8 cellular contexts compared by ENCODE assay signal in genomic region chr3:124878561-124879394, GRCh38. TPM values are rescaled to one million over a fixed set of nuclear protein-coding genes. Genes with fewer than 3 reads are reported as not detected.
DNase-seq lines count a peak whose midpoint lies in the region; TF ChIP-seq lines count a peak whose summit lies in the region.

No MANE protein-coding gene starts in this region.

- H3K4me3 Mint-ChIP-seq in T-helper 2 cell treated with Interferon-gamma antibody and Interleukin-4, amounts not matched to agents 5 μg/mL and 100 μg/mL, for 36 hours = peak overlapping the region; percentile 52

- peaks cover 11% of the 10 kb centered on the region for H3K4me1 Mint-ChIP-seq in T-helper 2 cell treated with Interferon-gamma antibody and Interleukin-4, amounts not matched to agents 5 μg/mL and 100 μg/mL, for 36 hours (ENCODE audit: low read depth)

- no peak for TF ChIP-seq CTCF in fibroblast of mammary gland (conservative IDR thresholded peaks at IDR 0.05; ENCODE audit: control insufficient read depth, insufficient read depth, low read depth, low read length)
- no peak for TF ChIP-seq CTCF in WERI-Rb-1 (IDR thresholded peaks at IDR 0.05; ENCODE audit: low read depth, low read length)

- DNase-seq in activated T-cell treated with anti-CD3 and anti-CD28 coated beads, Interleukin-2, amount 50 U/mL, for 48 hours = peak; percentile 24 to 27
- no peak for DNase-seq in activated T-cell treated with anti-CD3 and anti-CD28 coated beads for 4 hours
- peak; percentile 32 for DNase-seq in T-helper 2 cell treated with Interferon-gamma antibody and Interleukin-4, amounts not matched to agents 5 μg/mL and 100 μg/mL, for 36 hours (ENCODE audit: low spot score)
- DNase-seq in fibroblast of mammary gland (ENCODE audit: low read depth) = peak; percentile 99
- DNase-seq in pulmonary artery endothelial cell (ENCODE audit: low read depth, low spot score) = peak; percentile 77
- DNase-seq in DMS153 (lab: John Stamatoyannopoulos, UW) = no peak
- no peak for DNase-seq in WERI-Rb-1
- no peak for DNase-seq in DMS 273 treated with DMSO at 0.1 percent for 48 hours (lab: John Stamatoyannopoulos, UW)

- H3K36me3 ChIP-seq in WERI-Rb-1 = no peaks in the 10 kb centered on the region

- no peaks in the 10 kb centered on the region for H3K27me3 ChIP-seq in WERI-Rb-1 (ENCODE audit: insufficient read depth, low read depth, severe bottlenecking)

- no peaks in the 10 kb centered on the region for H3K36me3 Mint-ChIP-seq in T-helper 2 cell treated with Interferon-gamma antibody and Interleukin-4, amounts not matched to agents 5 μg/mL and 100 μg/mL, for 36 hours (ENCODE audit: low read depth)

- no peaks in the 10 kb centered on the region for H3K9me3 ChIP-seq in WERI-Rb-1 (ENCODE audit: severe bottlenecking)

- no peak overlapping the region for H3K27ac ChIP-seq in WERI-Rb-1

- H3K4me3 ChIP-seq in fibroblast of mammary gland (ENCODE audit: control insufficient read depth, low read depth, low read length) (no peak overlapping the region), WERI-Rb-1 (ENCODE audit: low read depth, low read length) (no peak overlapping the region)

- H3K27me3 Mint-ChIP-seq in T-helper 2 cell treated with Interferon-gamma antibody and Interleukin-4, amounts not matched to agents 5 μg/mL and 100 μg/mL, for 36 hours (ENCODE audit: low read depth) = peaks cover 32% of the 10 kb centered on the region

- H3K27ac Mint-ChIP-seq in T-helper 2 cell treated with Interferon-gamma antibody and Interleukin-4, amounts not matched to agents 5 μg/mL and 100 μg/mL, for 36 hours = peak overlapping the region; percentile 38

- H3K9me3 Mint-ChIP-seq in T-helper 2 cell treated with Interferon-gamma antibody and Interleukin-4, amounts not matched to agents 5 μg/mL and 100 μg/mL, for 36 hours = no peaks in the 10 kb centered on the region

RNA-seq across cellular contexts. Expression of gene ITGB5, which starts 8.4 kb away (rescaled TPM):
- total RNA-seq in pulmonary artery endothelial cell = 161 and 184 TPM in 2 replicates

RNA-seq across cellular contexts. Expression of gene MUC13, which starts 55.8 kb away (rescaled TPM):
- total RNA-seq in pulmonary artery endothelial cell = not detected in 2 replicates

Comparison
In these comparisons a context has a peak if more than half of its experiments do, and no peak if none do; other contexts are left out.
1. DNase-seq: peak in activated T-cell treated with anti-CD3 and anti-CD28 coated beads, Interleukin-2, amount 50 U/mL, for 48 hours (2 of 2), T-helper 2 cell treated with Interferon-gamma antibody and Interleukin-4, amounts not matched to agents 5 μg/mL and 100 μg/mL, for 36 hours (single experiment), fibroblast of mammary gland (single experiment) and pulmonary artery endothelial cell (single experiment); none in activated T-cell treated with anti-CD3 and anti-CD28 coated beads for 4 hours (single experiment), DMS153 (single experiment), WERI-Rb-1 (single experiment) and DMS 273 treated with DMSO at 0.1 percent for 48 hours (single experiment).